1 cellular context compared by ENCODE assay signal in the genomic region with DNA sequence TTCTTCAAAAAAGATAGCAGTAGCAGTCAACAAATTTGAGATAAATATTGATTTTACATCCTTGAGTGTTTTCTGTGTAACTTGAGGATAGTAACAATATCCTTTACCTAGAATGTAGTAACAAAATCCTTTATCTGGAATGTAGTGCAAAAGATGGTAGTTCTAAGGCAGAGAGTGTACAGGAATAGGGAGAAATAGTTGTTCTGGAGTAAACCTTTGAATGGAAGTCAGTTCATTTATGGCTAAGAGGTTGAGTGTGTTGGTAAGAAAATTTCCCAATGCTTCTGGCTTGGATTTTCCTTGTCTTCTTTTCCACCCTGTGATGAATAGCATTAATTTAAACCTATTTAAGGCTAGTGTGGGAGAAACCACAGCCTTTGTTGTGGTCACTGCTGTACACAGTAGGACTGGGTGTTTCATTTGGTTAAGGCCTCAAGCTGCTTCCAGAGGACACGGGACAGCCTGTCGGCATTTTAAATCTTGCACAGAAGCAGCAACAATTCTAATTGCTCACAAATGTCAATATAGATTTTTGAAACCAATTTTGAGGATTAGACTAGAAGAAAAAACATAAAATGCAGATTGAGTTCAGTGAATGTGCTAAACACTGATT.
TF ChIP-seq lines count a peak whose summit lies in the region.

No MANE protein-coding gene starts in this region.

TF ChIP-seq in K562, 482 proteins besides CTCF, POLR2A, EP300 and RAD21:
- TF ChIP-seq ZKSCAN1 (IDR thresholded peaks at IDR 0.05; ENCODE audit: low read depth, low read length) (peak; percentile 75; the same call in 1 of the 2 replicates), SOX6 (IDR thresholded peaks at IDR 0.05) (peak; percentile 61; the same call in 1 of the 2 replicates), FIP1L1 (IDR thresholded peaks at IDR 0.05; ENCODE audit: low read depth, low read length, poor library complexity, severe bottlenecking) (no peak)
